ENCODE assay signal across 1 cellular context in genomic region chr11:72413914-72414628, GRCh38.
A peak's percentile ranks its signal among the peaks of the same experiment; 100 is the strongest.
TF ChIP-seq lines count a peak whose summit lies in the region.

No MANE protein-coding gene starts in this region.

TF ChIP-seq in HepG2, 621 proteins besides CTCF, POLR2A, EP300 and RAD21 (continued from another document):
- TF ChIP-seq ZBTB39 (CRISPR knock-in tag; IDR thresholded peaks at IDR 0.05) (no peak), ZBED4 (CRISPR knock-in tag; IDR thresholded peaks at IDR 0.05; ENCODE audit: borderline replicate concordance) (no peak), STAT6 (CRISPR knock-in tag; IDR thresholded peaks at IDR 0.05; ENCODE audit: borderline replicate concordance) (0 out of 2 replicates have a peak, but pooled peaks have one; percentile 59), ZNF282 (IDR thresholded peaks at IDR 0.05; ENCODE audit: partially characterized antibody) (no peak), ZNF235 (CRISPR knock-in tag; IDR thresholded peaks at IDR 0.05; ENCODE audit: borderline replicate concordance) (no peak), ZFP90 (CRISPR knock-in tag; IDR thresholded peaks at IDR 0.05; ENCODE audit: borderline replicate concordance) (0 out of 2 replicates have a peak, but pooled peaks have one; percentile 67), ZGPAT (CRISPR knock-in tag; IDR thresholded peaks at IDR 0.05) (0 out of 2 replicates have a peak, but pooled peaks have one; percentile 45), KMT2A (CRISPR knock-in tag; IDR thresholded peaks at IDR 0.05) (peak; percentile 53; the same call in 1 of the 2 replicates), NFKBIZ (CRISPR knock-in tag; IDR thresholded peaks at IDR 0.05) (no peak; the same call in 1 of the 2 replicates), RAD51 (IDR thresholded peaks at IDR 0.05; ENCODE audit: borderline replicate concordance) (no peak), GMEB2 (CRISPR knock-in tag; IDR thresholded peaks at IDR 0.05; ENCODE audit: low read depth) (0 out of 2 replicates have a peak, but pooled peaks have one; percentile 16), HDAC6 (IDR thresholded peaks at IDR 0.05; ENCODE audit: low read depth, low read length) (no peak), ZNF383 (CRISPR knock-in tag; IDR thresholded peaks at IDR 0.05; ENCODE audit: borderline replicate concordance) (no peak), POLR2AphosphoS5 (IDR thresholded peaks at IDR 0.05; ENCODE audit: low read depth, low read length) (no peak), ZNF142 (CRISPR knock-in tag; IDR thresholded peaks at IDR 0.05) (0 out of 2 replicates have a peak, but pooled peaks have one; percentile 26), GABPB1 (CRISPR knock-in tag; IDR thresholded peaks at IDR 0.05) (no peak), ZNF296 (CRISPR knock-in tag; conservative IDR thresholded peaks at IDR 0.05) (no peak), BCL3 (CRISPR knock-in tag; IDR thresholded peaks at IDR 0.05) (0 out of 2 replicates have a peak, but pooled peaks have one; percentile 46), TFAP4 (IDR thresholded peaks at IDR 0.05; ENCODE audit: borderline replicate concordance, low read depth) (peak; percentile 20; the same call in 1 of the 2 replicates)
